In the genomic region with DNA sequence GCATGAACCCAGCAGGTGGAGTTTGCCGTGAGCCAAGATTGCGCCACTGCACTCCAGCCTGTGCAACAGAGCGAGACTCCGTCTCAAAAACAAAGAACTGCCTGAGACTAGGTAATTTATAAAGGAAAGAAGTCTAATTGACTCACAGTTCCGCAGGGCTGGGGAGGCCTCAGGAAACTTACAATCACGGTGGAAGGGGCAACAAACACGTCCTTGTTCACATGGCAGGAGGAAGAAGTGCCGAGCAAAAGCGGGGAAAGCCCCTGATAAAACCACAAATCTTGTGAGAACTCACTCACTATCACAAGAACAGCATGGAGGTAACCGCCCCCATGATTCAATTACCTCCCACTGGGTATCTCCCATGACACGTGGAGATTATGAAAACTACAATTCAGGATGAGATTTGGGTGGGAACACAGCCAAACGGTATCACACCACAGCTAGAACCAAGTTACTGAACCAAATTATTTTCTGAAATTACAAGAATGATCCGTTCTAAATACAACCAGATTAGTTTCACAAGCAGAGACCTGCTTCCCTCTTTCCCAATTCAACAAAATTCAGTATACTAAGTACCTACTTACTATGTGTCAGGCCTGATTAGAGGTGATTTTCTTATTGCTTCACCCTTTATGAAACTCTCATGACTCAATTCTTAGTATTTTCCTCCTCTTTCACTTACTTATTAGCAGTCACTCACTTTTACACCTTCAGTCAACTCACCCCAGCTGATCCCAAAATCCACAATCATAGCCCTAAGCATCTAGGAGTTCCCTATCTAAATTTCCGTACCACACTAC, we compare ENCODE assay signal across 1 cellular context.
TF ChIP-seq lines count a peak whose summit lies in the region.

No MANE protein-coding gene starts in this region.

TF ChIP-seq in GM12878, 131 proteins besides CTCF, POLR2A, EP300 and RAD21 (continued from another document and continues in another):
- TF ChIP-seq, protein P1, sequence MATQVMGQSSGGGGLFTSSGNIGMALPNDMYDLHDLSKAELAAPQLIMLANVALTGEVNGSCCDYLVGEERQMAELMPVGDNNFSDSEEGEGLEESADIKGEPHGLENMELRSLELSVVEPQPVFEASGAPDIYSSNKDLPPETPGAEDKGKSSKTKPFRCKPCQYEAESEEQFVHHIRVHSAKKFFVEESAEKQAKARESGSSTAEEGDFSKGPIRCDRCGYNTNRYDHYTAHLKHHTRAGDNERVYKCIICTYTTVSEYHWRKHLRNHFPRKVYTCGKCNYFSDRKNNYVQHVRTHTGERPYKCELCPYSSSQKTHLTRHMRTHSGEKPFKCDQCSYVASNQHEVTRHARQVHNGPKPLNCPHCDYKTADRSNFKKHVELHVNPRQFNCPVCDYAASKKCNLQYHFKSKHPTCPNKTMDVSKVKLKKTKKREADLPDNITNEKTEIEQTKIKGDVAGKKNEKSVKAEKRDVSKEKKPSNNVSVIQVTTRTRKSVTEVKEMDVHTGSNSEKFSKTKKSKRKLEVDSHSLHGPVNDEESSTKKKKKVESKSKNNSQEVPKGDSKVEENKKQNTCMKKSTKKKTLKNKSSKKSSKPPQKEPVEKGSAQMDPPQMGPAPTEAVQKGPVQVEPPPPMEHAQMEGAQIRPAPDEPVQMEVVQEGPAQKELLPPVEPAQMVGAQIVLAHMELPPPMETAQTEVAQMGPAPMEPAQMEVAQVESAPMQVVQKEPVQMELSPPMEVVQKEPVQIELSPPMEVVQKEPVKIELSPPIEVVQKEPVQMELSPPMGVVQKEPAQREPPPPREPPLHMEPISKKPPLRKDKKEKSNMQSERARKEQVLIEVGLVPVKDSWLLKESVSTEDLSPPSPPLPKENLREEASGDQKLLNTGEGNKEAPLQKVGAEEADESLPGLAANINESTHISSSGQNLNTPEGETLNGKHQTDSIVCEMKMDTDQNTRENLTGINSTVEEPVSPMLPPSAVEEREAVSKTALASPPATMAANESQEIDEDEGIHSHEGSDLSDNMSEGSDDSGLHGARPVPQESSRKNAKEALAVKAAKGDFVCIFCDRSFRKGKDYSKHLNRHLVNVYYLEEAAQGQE (IDR thresholded peaks at IDR 0.05; ENCODE audit: low read depth, low read length): no peak
- no peak for TF ChIP-seq ESRRA (IDR thresholded peaks at IDR 0.05; ENCODE audit: low read length)
- no peak for TF ChIP-seq IKZF2 (IDR thresholded peaks at IDR 0.05)
- no peak for TF ChIP-seq FOS (IDR thresholded peaks at IDR 0.05; ENCODE audit: borderline replicate concordance, extremely low read depth, insufficient read length)
- no peak for TF ChIP-seq CHD1 (IDR thresholded peaks at IDR 0.05; ENCODE audit: low read depth, low read length)
- no peak for TF ChIP-seq MLLT1 (IDR thresholded peaks at IDR 0.05)
- TF ChIP-seq KDM1A (IDR thresholded peaks at IDR 0.05; ENCODE audit: borderline replicate concordance): no peak
- no peak for TF ChIP-seq CEBPB (IDR thresholded peaks at IDR 0.05; ENCODE audit: borderline replicate concordance in 1 of 2, low read depth in 2 of 2, low read length in 2 of 2)
- peak; percentile 89 for TF ChIP-seq RUNX3 (IDR thresholded peaks at IDR 0.05; ENCODE audit: low read length)
- TF ChIP-seq, protein P2, sequence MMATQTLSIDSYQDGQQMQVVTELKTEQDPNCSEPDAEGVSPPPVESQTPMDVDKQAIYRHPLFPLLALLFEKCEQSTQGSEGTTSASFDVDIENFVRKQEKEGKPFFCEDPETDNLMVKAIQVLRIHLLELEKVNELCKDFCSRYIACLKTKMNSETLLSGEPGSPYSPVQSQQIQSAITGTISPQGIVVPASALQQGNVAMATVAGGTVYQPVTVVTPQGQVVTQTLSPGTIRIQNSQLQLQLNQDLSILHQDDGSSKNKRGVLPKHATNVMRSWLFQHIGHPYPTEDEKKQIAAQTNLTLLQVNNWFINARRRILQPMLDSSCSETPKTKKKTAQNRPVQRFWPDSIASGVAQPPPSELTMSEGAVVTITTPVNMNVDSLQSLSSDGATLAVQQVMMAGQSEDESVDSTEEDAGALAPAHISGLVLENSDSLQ (IDR thresholded peaks at IDR 0.05): peak; percentile 58; the same call in 1 of the 2 replicates
- no peak for TF ChIP-seq RELA (IDR thresholded peaks at IDR 0.05; ENCODE audit: borderline replicate concordance, partially characterized antibody)
- TF ChIP-seq TARDBP (IDR thresholded peaks at IDR 0.05; ENCODE audit: borderline replicate concordance): no peak
- TF ChIP-seq, protein P3, sequence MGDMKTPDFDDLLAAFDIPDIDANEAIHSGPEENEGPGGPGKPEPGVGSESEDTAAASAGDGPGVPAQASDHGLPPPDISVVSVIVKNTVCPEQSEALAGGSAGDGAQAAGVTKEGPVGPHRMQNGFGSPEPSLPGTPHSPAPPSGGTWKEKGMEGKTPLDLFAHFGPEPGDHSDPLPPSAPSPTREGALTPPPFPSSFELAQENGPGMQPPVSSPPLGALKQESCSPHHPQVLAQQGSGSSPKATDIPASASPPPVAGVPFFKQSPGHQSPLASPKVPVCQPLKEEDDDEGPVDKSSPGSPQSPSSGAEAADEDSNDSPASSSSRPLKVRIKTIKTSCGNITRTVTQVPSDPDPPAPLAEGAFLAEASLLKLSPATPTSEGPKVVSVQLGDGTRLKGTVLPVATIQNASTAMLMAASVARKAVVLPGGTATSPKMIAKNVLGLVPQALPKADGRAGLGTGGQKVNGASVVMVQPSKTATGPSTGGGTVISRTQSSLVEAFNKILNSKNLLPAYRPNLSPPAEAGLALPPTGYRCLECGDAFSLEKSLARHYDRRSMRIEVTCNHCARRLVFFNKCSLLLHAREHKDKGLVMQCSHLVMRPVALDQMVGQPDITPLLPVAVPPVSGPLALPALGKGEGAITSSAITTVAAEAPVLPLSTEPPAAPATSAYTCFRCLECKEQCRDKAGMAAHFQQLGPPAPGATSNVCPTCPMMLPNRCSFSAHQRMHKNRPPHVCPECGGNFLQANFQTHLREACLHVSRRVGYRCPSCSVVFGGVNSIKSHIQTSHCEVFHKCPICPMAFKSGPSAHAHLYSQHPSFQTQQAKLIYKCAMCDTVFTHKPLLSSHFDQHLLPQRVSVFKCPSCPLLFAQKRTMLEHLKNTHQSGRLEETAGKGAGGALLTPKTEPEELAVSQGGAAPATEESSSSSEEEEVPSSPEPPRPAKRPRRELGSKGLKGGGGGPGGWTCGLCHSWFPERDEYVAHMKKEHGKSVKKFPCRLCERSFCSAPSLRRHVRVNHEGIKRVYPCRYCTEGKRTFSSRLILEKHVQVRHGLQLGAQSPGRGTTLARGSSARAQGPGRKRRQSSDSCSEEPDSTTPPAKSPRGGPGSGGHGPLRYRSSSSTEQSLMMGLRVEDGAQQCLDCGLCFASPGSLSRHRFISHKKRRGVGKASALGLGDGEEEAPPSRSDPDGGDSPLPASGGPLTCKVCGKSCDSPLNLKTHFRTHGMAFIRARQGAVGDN (IDR thresholded peaks at IDR 0.05): no peak
- TF ChIP-seq IKZF1 (conservative IDR thresholded peaks at IDR 0.05): no peak
- no peak for TF ChIP-seq ZZZ3 (IDR thresholded peaks at IDR 0.05; ENCODE audit: control insufficient read depth, insufficient read length, low read depth)
- TF ChIP-seq, protein P4, sequence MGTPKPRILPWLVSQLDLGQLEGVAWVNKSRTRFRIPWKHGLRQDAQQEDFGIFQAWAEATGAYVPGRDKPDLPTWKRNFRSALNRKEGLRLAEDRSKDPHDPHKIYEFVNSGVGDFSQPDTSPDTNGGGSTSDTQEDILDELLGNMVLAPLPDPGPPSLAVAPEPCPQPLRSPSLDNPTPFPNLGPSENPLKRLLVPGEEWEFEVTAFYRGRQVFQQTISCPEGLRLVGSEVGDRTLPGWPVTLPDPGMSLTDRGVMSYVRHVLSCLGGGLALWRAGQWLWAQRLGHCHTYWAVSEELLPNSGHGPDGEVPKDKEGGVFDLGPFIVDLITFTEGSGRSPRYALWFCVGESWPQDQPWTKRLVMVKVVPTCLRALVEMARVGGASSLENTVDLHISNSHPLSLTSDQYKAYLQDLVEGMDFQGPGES (IDR thresholded peaks at IDR 0.05): no peak
- TF ChIP-seq YY1 (IDR thresholded peaks at IDR 0.05; ENCODE audit: low read depth, low read length): 0 out of 2 replicates have a peak, but pooled peaks have one; percentile 36
- no peak for TF ChIP-seq ZNF217 (IDR thresholded peaks at IDR 0.05)
- peak; percentile 77; the same call in 1 of the 2 replicates for TF ChIP-seq CBFB (IDR thresholded peaks at IDR 0.05; ENCODE audit: low read depth)
- TF ChIP-seq SMAD1 (IDR thresholded peaks at IDR 0.05; ENCODE audit: low read depth, partially characterized antibody): no peak
- no peak for TF ChIP-seq ATF3 (IDR thresholded peaks at IDR 0.05; ENCODE audit: borderline replicate concordance, extremely low read depth, low read depth, low read length)
- TF ChIP-seq MEF2B (IDR thresholded peaks at IDR 0.05; ENCODE audit: partially characterized antibody, poor library complexity, severe bottlenecking): no peak
- no peak for TF ChIP-seq CUX1 (IDR thresholded peaks at IDR 0.05; ENCODE audit: insufficient replicate concordance, low read depth, low read length)
- TF ChIP-seq, protein P5, sequence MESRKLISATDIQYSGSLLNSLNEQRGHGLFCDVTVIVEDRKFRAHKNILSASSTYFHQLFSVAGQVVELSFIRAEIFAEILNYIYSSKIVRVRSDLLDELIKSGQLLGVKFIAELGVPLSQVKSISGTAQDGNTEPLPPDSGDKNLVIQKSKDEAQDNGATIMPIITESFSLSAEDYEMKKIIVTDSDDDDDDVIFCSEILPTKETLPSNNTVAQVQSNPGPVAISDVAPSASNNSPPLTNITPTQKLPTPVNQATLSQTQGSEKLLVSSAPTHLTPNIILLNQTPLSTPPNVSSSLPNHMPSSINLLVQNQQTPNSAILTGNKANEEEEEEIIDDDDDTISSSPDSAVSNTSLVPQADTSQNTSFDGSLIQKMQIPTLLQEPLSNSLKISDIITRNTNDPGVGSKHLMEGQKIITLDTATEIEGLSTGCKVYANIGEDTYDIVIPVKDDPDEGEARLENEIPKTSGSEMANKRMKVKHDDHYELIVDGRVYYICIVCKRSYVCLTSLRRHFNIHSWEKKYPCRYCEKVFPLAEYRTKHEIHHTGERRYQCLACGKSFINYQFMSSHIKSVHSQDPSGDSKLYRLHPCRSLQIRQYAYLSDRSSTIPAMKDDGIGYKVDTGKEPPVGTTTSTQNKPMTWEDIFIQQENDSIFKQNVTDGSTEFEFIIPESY (IDR thresholded peaks at IDR 0.05): no peak
- TF ChIP-seq JUNB (IDR thresholded peaks at IDR 0.05): peak; percentile 19; the same call in 1 of the 2 replicates
